In genomic region chr2:44124502-44124901, GRCh38 we compare ENCODE assay signal across 17 cellular contexts. TPM values are rescaled to one million over a fixed set of nuclear protein-coding genes. Genes with fewer than 3 reads are reported as not detected.
DNase-seq lines count a peak whose midpoint lies in the region; ATAC-seq and TF ChIP-seq lines count a peak whose summit lies in the region.
"Had no signal": no experiment of that assay in that cellular context is flagged by ENCODE, and none has a peak within 500 bp of the region (broad histone marks: within the 10 kb centered on the region; RNA-seq: fewer than 3 reads in every experiment).

No MANE protein-coding gene starts in this region.

- no peak for DNase-seq in activated T-cell treated with anti-CD3 and anti-CD28 coated beads, Interleukin-2, amount 50 U/mL, for 24 hours
- DNase-seq in activated T-cell treated with anti-CD3 and anti-CD28 coated beads, Interleukin-2, amount 50 U/mL, for 72 hours: no peak
- DNase-seq in stimulated activated naive CD8-positive, alpha-beta T cell treated with anti-CD3 and anti-CD28 coated beads, Interleukin-15, Interleukin-2, amounts not matched to agents 100 U/mL and 50 U/mL, for 24 hours: no peak
- DNase-seq in nephron progenitor cell (no peak), T-helper 2 cell (no peak), NCI-H2196 treated with DMSO at 0.1 percent for 48 hours (lab: John Stamatoyannopoulos, UW; ENCODE audit: unreplicated experiment) (no peak)
- DNase-seq: 8988T; Calu3; CD8-positive, alpha-beta T cell; DMS79 treated with DMSO at 0.1 percent for 48 hours; GF-D8; H7; HFFc6 had no signal

- peak overlapping the region; percentile 52 for H3K27ac Mint-ChIP-seq in activated T-cell treated with anti-CD3 and anti-CD28 coated beads, Interleukin-2, amount 50 U/mL, for 24 hours
- no peak overlapping the region for H3K27ac Mint-ChIP-seq in activated T-cell treated with anti-CD3 and anti-CD28 coated beads, Interleukin-2, amount 50 U/mL, for 72 hours
- H3K27ac Mint-ChIP-seq in stimulated activated naive CD8-positive, alpha-beta T cell treated with anti-CD3 and anti-CD28 coated beads, Interleukin-15, Interleukin-2, amounts not matched to agents 100 ng/mL and 50 ng/mL, for 24 hours: peak overlapping the region; percentile 33
- peak overlapping the region; percentile 64 for H3K27ac Mint-ChIP-seq in nephron progenitor cell
- H3K27ac Mint-ChIP-seq: B cell; CD8-positive, alpha-beta T cell; GM23338; HFFc6 had no signal

- H3K4me3 Mint-ChIP-seq in activated T-cell treated with anti-CD3 and anti-CD28 coated beads, Interleukin-2, amount 50 U/mL, for 24 hours: no peak overlapping the region
- H3K4me3 Mint-ChIP-seq in activated T-cell treated with anti-CD3 and anti-CD28 coated beads, Interleukin-2, amount 50 U/mL, for 72 hours: no peak overlapping the region
- no peak overlapping the region for H3K4me3 Mint-ChIP-seq in stimulated activated naive CD8-positive, alpha-beta T cell treated with anti-CD3 and anti-CD28 coated beads, Interleukin-15, Interleukin-2, amounts not matched to agents 100 ng/mL and 50 ng/mL, for 24 hours
- H3K4me3 Mint-ChIP-seq in nephron progenitor cell: no peak overlapping the region
- H3K4me3 Mint-ChIP-seq: B cell; CD8-positive, alpha-beta T cell; GM23338; HFFc6 had no signal

- no peak for ATAC-seq in activated T-cell treated with anti-CD3 and anti-CD28 coated beads, Interleukin-2, amount 50 U/mL, for 72 hours (replicated peaks in 1 of 2)
- no peak for ATAC-seq in stimulated activated naive CD8-positive, alpha-beta T cell treated with anti-CD3 and anti-CD28 coated beads, Interleukin-15, Interleukin-2, amounts not matched to agents 100 U/mL and 50 U/mL, for 24 hours
- ATAC-seq: CD8-positive, alpha-beta T cell; HCT116 had no signal

- H3K27me3 Mint-ChIP-seq in activated T-cell treated with anti-CD3 and anti-CD28 coated beads, Interleukin-2, amount 50 U/mL, for 24 hours: no peaks in the 10 kb centered on the region
- H3K27me3 Mint-ChIP-seq in activated T-cell treated with anti-CD3 and anti-CD28 coated beads, Interleukin-2, amount 50 U/mL, for 72 hours (ENCODE audit: low read depth): peaks cover 6% of the 10 kb centered on the region
- peaks cover 7% of the 10 kb centered on the region for H3K27me3 Mint-ChIP-seq in stimulated activated naive CD8-positive, alpha-beta T cell treated with anti-CD3 and anti-CD28 coated beads, Interleukin-15, Interleukin-2, amounts not matched to agents 100 ng/mL and 50 ng/mL, for 24 hours
- H3K27me3 Mint-ChIP-seq in nephron progenitor cell (ENCODE audit: low read depth, poor library complexity): no peaks in the 10 kb centered on the region

- H3K9me3 Mint-ChIP-seq in activated T-cell treated with anti-CD3 and anti-CD28 coated beads, Interleukin-2, amount 50 U/mL, for 24 hours: no peaks in the 10 kb centered on the region
- no peaks in the 10 kb centered on the region for H3K9me3 Mint-ChIP-seq in activated T-cell treated with anti-CD3 and anti-CD28 coated beads, Interleukin-2, amount 50 U/mL, for 72 hours
- no peaks in the 10 kb centered on the region for H3K9me3 Mint-ChIP-seq in stimulated activated naive CD8-positive, alpha-beta T cell treated with anti-CD3 and anti-CD28 coated beads, Interleukin-15, Interleukin-2, amounts not matched to agents 100 ng/mL and 50 ng/mL, for 24 hours
- H3K9me3 Mint-ChIP-seq in nephron progenitor cell: no peaks in the 10 kb centered on the region
- H3K9me3 Mint-ChIP-seq: CD8-positive, alpha-beta T cell; GM23338; HFFc6 had no signal

- TF ChIP-seq CTCF in nephron progenitor cell (IDR thresholded peaks at IDR 0.05): no peak

- H3K4me1 Mint-ChIP-seq in activated T-cell treated with anti-CD3 and anti-CD28 coated beads, Interleukin-2, amount 50 U/mL, for 24 hours (ENCODE audit: low read depth): peaks cover 51% of the 10 kb centered on the region
- H3K4me1 Mint-ChIP-seq in activated T-cell treated with anti-CD3 and anti-CD28 coated beads, Interleukin-2, amount 50 U/mL, for 72 hours (ENCODE audit: low read depth): peaks cover 46% of the 10 kb centered on the region
- H3K4me1 Mint-ChIP-seq in stimulated activated naive CD8-positive, alpha-beta T cell treated with anti-CD3 and anti-CD28 coated beads, Interleukin-15, Interleukin-2, amounts not matched to agents 100 ng/mL and 50 ng/mL, for 24 hours (ENCODE audit: low read depth): peaks cover 44% of the 10 kb centered on the region
- H3K4me1 Mint-ChIP-seq in nephron progenitor cell: no peaks in the 10 kb centered on the region
- H3K4me1 Mint-ChIP-seq: B cell had no signal

- no peaks in the 10 kb centered on the region for H3K36me3 Mint-ChIP-seq in activated T-cell treated with anti-CD3 and anti-CD28 coated beads, Interleukin-2, amount 50 U/mL, for 24 hours (ENCODE audit: low read depth)
- no peaks in the 10 kb centered on the region for H3K36me3 Mint-ChIP-seq in activated T-cell treated with anti-CD3 and anti-CD28 coated beads, Interleukin-2, amount 50 U/mL, for 72 hours (ENCODE audit: insufficient read depth in 2 of 2)
- H3K36me3 Mint-ChIP-seq in stimulated activated naive CD8-positive, alpha-beta T cell treated with anti-CD3 and anti-CD28 coated beads, Interleukin-15, Interleukin-2, amounts not matched to agents 100 ng/mL and 50 ng/mL, for 24 hours (ENCODE audit: low read depth): no peaks in the 10 kb centered on the region
- H3K36me3 Mint-ChIP-seq in nephron progenitor cell (ENCODE audit: low read depth): no peaks in the 10 kb centered on the region
- H3K36me3 Mint-ChIP-seq: CD8-positive, alpha-beta T cell had no signal

RNA-seq across cellular contexts. Expression of gene PPM1B, which starts 44.2 kb away (rescaled TPM):
- total RNA-seq in activated T-cell treated with anti-CD3 and anti-CD28 coated beads, Interleukin-2, amount 50 U/mL, for 72 hours: 10 to 100 TPM; 47.6 to 60.1 TPM
